In genomic region chr2:54446625-54447024, GRCh38 we compare ENCODE assay signal across 15 cellular contexts. TPM values are rescaled to one million over a fixed set of nuclear protein-coding genes. Genes with fewer than 3 reads are reported as not detected.
DNase-seq lines count a peak whose midpoint lies in the region; ATAC-seq and TF ChIP-seq lines count a peak whose summit lies in the region.
"Had no signal": no experiment of that assay in that cellular context is flagged by ENCODE, and none has a peak within 500 bp of the region (broad histone marks: within the 10 kb centered on the region; RNA-seq: fewer than 3 reads in every experiment).

No MANE protein-coding gene starts in this region.

- H2AFZ ChIP-seq in GM23338 (peak overlapping the region; percentile 38; the same call in 1 of the 2 replicates), IMR-90 (replicated peaks; ENCODE audit: low read length, poor library complexity) (peak overlapping the region; percentile 68), trophoblast cell (ENCODE audit: insufficient read depth, low read length, poor library complexity) (no peak overlapping the region), PC-9 (no peak overlapping the region)

- H3K9me3 ChIP-seq in IMR-90 (ENCODE audit: control insufficient read depth, insufficient read depth, low read length) (no peaks in the 10 kb centered on the region), trophoblast cell (ENCODE audit: insufficient read depth, low read depth, low read length) (no peaks in the 10 kb centered on the region), PC-9 (ENCODE audit: insufficient read depth, low read depth) (no peaks in the 10 kb centered on the region)

- H4K8ac ChIP-seq in IMR-90 (ENCODE audit: low read depth in 2 of 2, low read length in 2 of 2), result no peak overlapping the region
- H4K8ac ChIP-seq in trophoblast cell (ENCODE audit: low read depth, low read length), result no peak overlapping the region

- in situ Hi-C loops in IMR-90 (cut with MboI; ENCODE audit: low sequenced_read_pairs), result no loop called here

- ATAC-seq in GM23338 (no peak), IMR-90 (ENCODE audit: low read depth) (no peak), HG03439 (IDR thresholded peaks at IDR 0.05; ENCODE audit: unreplicated experiment) (no peak)
- no peak for ATAC-seq in activated naive CD4-positive, alpha-beta T cell treated with anti-CD3 and anti-CD28 coated beads, Interleukin-2, amount 50 U/mL, for 72 hours

- dilution Hi-C loops in IMR-90 (cut with HindIII; ENCODE audit: low sequenced_read_pairs, unreplicated experiment), result no loop called here

- H2BK120ac ChIP-seq in IMR-90 (ENCODE audit: low read depth, low read length), result no peak overlapping the region
- H2BK120ac ChIP-seq in trophoblast cell (ENCODE audit: insufficient read depth, low read length, poor library complexity), result no peak overlapping the region

- CTCF ChIA-PET in IMR-90 (lab: Yijun Ruan, JAX) (interaction anchor here (1.0 kb wide), 2 partner anchors 9 to 285 kb away, joined by 3 to 4 read pairs; partner anchors contain the start of gene SPTBN1), PC-9 (lab: Charles Lee) (no interaction called here)

- H3K27ac ChIP-seq in GM23338 (ENCODE audit: low read depth) (no peak overlapping the region), IMR-90 (ENCODE audit: insufficient read depth, low read length) (no peak overlapping the region), trophoblast cell (ENCODE audit: low read depth, low read length) (no peak overlapping the region), PC-9 (no peak overlapping the region)

- no peak overlapping the region for H4K5ac ChIP-seq in IMR-90 (ENCODE audit: low read depth, low read length)

- 60% methylated on average over 1 of the region's 2 CpGs; no CpG with 5 or more reads in 1 of the 2 experiments for WGBS in IMR-90 (ENCODE audit: extremely low coverage in 2 of 2, insufficient read length in 1 of 2), 2 experiments
- no CpG with 5 or more reads among the region's 2 CpGs for WGBS in trophoblast cell (ENCODE audit: extremely low coverage, insufficient coverage, insufficient read length)

- peaks cover 4% of the 10 kb centered on the region; the same call in 1 of the 3 replicates for H3K4me1 Mint-ChIP-seq in GM23338
- H3K4me1 Mint-ChIP-seq: CD4-positive, alpha-beta memory T cell had no signal

- H4K12ac ChIP-seq in trophoblast cell (ENCODE audit: low read depth, low read length), result no peak overlapping the region

- no peak for TF ChIP-seq CTCF in GM23338 (conservative IDR thresholded peaks at IDR 0.05; ENCODE audit: low read depth in 2 of 2)
- no peak for TF ChIP-seq CTCF in IMR-90 (conservative IDR thresholded peaks at IDR 0.05; ENCODE audit: low read depth, low read length)
- TF ChIP-seq CTCF in PC-9 (conservative IDR thresholded peaks at IDR 0.05), result no peak

- H3K4ac ChIP-seq in IMR-90 (ENCODE audit: low read depth, low read length) (no peak overlapping the region), trophoblast cell (ENCODE audit: low read depth, low read length) (no peak overlapping the region)

- H3F3A ChIP-seq in GM23338 (replicated peaks; ENCODE audit: low read depth), result no peaks in the 10 kb centered on the region
- no peaks in the 10 kb centered on the region for H3F3A ChIP-seq in PC-9 (ENCODE audit: insufficient read depth, low read depth)

- H4K91ac ChIP-seq in IMR-90 (ENCODE audit: insufficient read depth, low read depth, low read length) (no peak overlapping the region), trophoblast cell (ENCODE audit: low read depth, low read length) (no peak overlapping the region)

- H3K56ac ChIP-seq in IMR-90 (ENCODE audit: extremely low read depth, insufficient read depth, low read length), result no peak overlapping the region

- H3K9me1 ChIP-seq in IMR-90 (ENCODE audit: insufficient read depth, low read length), result no peaks in the 10 kb centered on the region

- H3K27me3 Mint-ChIP-seq in GM23338 (ENCODE audit: insufficient read depth, low read depth, poor library complexity), result no peaks in the 10 kb centered on the region

- no peak overlapping the region for H3K23ac ChIP-seq in IMR-90 (ENCODE audit: low read depth, low read length)
- H3K23ac ChIP-seq in trophoblast cell (ENCODE audit: low read length), result no peak overlapping the region

- TF ChIP-seq POLR2A in IMR-90 (IDR thresholded peaks at IDR 0.05; ENCODE audit: low read depth, low read length), result no peak

- no peak overlapping the region for H2BK12ac ChIP-seq in trophoblast cell (ENCODE audit: low read length)

- no peak for TF ChIP-seq RAD21 in IMR-90 (IDR thresholded peaks at IDR 0.05; ENCODE audit: low read length)

- H3K27me3 ChIP-seq in GM23338 (ENCODE audit: insufficient read depth) (no peaks in the 10 kb centered on the region), IMR-90 (ENCODE audit: control insufficient read depth, insufficient read depth, low read length) (no peaks in the 10 kb centered on the region), trophoblast cell (ENCODE audit: insufficient read depth, low read length) (no peaks in the 10 kb centered on the region), PC-9 (ENCODE audit: insufficient read depth, low read depth) (no peaks in the 10 kb centered on the region)

- H2AK9ac ChIP-seq in IMR-90 (replicated peaks; ENCODE audit: low read depth, low read length, poor library complexity), result no peak overlapping the region

- no peak overlapping the region for H2BK20ac ChIP-seq in IMR-90 (ENCODE audit: low read depth, low read length)

- BruUV-seq in IMR-90 (replicated peaks; lab: Mats Ljungman, UMichigan) (no TSS peak), PC-9 (replicated peaks; lab: Mats Ljungman, UMichigan) (no TSS peak)

- H3K18ac ChIP-seq in IMR-90 (ENCODE audit: low read depth, low read length), result no peak overlapping the region
- no peak overlapping the region for H3K18ac ChIP-seq in trophoblast cell (ENCODE audit: low read length)

- H3K4me1 ChIP-seq in GM23338 (ENCODE audit: insufficient read depth), result 0 out of 2 replicates have a peak, but pooled peaks cover 4% of the 10 kb centered on the region
- H3K4me1 ChIP-seq in IMR-90 (ENCODE audit: control insufficient read depth, insufficient read depth, low read length), result no peaks in the 10 kb centered on the region
- no peaks in the 10 kb centered on the region for H3K4me1 ChIP-seq in trophoblast cell (ENCODE audit: control insufficient read depth in 1 of 2, insufficient read depth in 2 of 2, low read length in 2 of 2)
- no peaks in the 10 kb centered on the region for H3K4me1 ChIP-seq in PC-9 (replicated peaks; ENCODE audit: insufficient read depth)

- H3K14ac ChIP-seq in IMR-90 (replicated peaks; ENCODE audit: low read depth, low read length), result no peak overlapping the region
- no peak overlapping the region for H3K14ac ChIP-seq in trophoblast cell (ENCODE audit: low read length)

- H2BK5ac ChIP-seq in IMR-90 (ENCODE audit: low read depth, low read length, poor library complexity, severe bottlenecking) (no peak overlapping the region), trophoblast cell (ENCODE audit: low read depth, low read length, poor library complexity) (no peak overlapping the region)

- H3K36me3 ChIP-seq in GM23338 (ENCODE audit: insufficient read depth) (no peaks in the 10 kb centered on the region), IMR-90 (ENCODE audit: control insufficient read depth, insufficient read depth, low read length) (no peaks in the 10 kb centered on the region), trophoblast cell (ENCODE audit: control insufficient read depth in 1 of 2, insufficient read depth in 2 of 2, low read length in 2 of 2) (no peaks in the 10 kb centered on the region), PC-9 (ENCODE audit: low read depth) (no peaks in the 10 kb centered on the region)

- H3K4me2 ChIP-seq in GM23338 (no peak overlapping the region), IMR-90 (ENCODE audit: low read depth, low read length) (no peak overlapping the region), trophoblast cell (ENCODE audit: low read length) (no peak overlapping the region), PC-9 (no peak overlapping the region)

- H3K79me2 ChIP-seq in GM23338 (replicated peaks; ENCODE audit: insufficient read depth) (no peaks in the 10 kb centered on the region), trophoblast cell (ENCODE audit: control insufficient read depth, insufficient read depth, low read length, poor library complexity) (no peaks in the 10 kb centered on the region), PC-9 (ENCODE audit: low read depth) (no peaks in the 10 kb centered on the region)

- H2AK5ac ChIP-seq in IMR-90 (ENCODE audit: low read depth, low read length), result no peak overlapping the region
- no peak overlapping the region for H2AK5ac ChIP-seq in trophoblast cell (ENCODE audit: low read length)

- H3K9me3 Mint-ChIP-seq in GM23338, result no peaks in the 10 kb centered on the region
- H3K9me3 Mint-ChIP-seq in activated naive CD4-positive, alpha-beta T cell treated with anti-CD3 and anti-CD28 coated beads, Interleukin-2, amount 50 U/mL, for 72 hours, result no peaks in the 10 kb centered on the region
- H3K9me3 Mint-ChIP-seq: CD4-positive, alpha-beta memory T cell had no signal

- H3K27ac Mint-ChIP-seq in GM23338, result peak overlapping the region; percentile 1; the same call in 1 of the 2 replicates
- no peak overlapping the region for H3K27ac Mint-ChIP-seq in activated naive CD4-positive, alpha-beta T cell treated with anti-CD3 and anti-CD28 coated beads, Interleukin-2, amount 50 U/mL, for 72 hours
- H3K27ac Mint-ChIP-seq: CD4-positive, alpha-beta memory T cell had no signal

- H3K79me1 ChIP-seq in IMR-90 (ENCODE audit: low read depth in 1 of 2, low read length in 2 of 2), result no peaks in the 10 kb centered on the region
- H3K79me1 ChIP-seq in trophoblast cell (ENCODE audit: low read length), result no peaks in the 10 kb centered on the region

- no peak overlapping the region for H3K4me3 ChIP-seq in GM23338
- H3K4me3 ChIP-seq in IMR-90 (ENCODE audit: insufficient read depth, low read depth, low read length), result no peak overlapping the region
- H3K4me3 ChIP-seq in trophoblast cell (ENCODE audit: low read depth, low read length), result no peak overlapping the region
- H3K4me3 ChIP-seq in PC-9, result no peak overlapping the region

- H2BK15ac ChIP-seq in IMR-90 (ENCODE audit: low read depth, low read length), result no peak overlapping the region

- H3K9ac ChIP-seq in IMR-90 (ENCODE audit: low read depth, low read length) (no peak overlapping the region), trophoblast cell (ENCODE audit: low read length) (peak overlapping the region; percentile 58)

- H3K36me3 Mint-ChIP-seq in GM23338 (ENCODE audit: low read depth), result no peaks in the 10 kb centered on the region
- H3K36me3 Mint-ChIP-seq in activated naive CD4-positive, alpha-beta T cell treated with anti-CD3 and anti-CD28 coated beads, Interleukin-2, amount 50 U/mL, for 72 hours, result no peaks in the 10 kb centered on the region
- H3K36me3 Mint-ChIP-seq: CD4-positive, alpha-beta memory T cell had no signal

- H3K9me2 ChIP-seq in GM23338 (ENCODE audit: insufficient read depth), result no peaks in the 10 kb centered on the region
- no peaks in the 10 kb centered on the region for H3K9me2 ChIP-seq in PC-9 (ENCODE audit: insufficient read depth)

- DNase-seq in GM23338 (ENCODE audit: low spot score), result no peak
- DNase-seq in IMR-90, result no peak
- no peak for DNase-seq in trophoblast cell
- no peak for DNase-seq in PC-9
- DNase-seq in activated naive CD4-positive, alpha-beta T cell treated with anti-CD3 and anti-CD28 coated beads, Interleukin-2, amount 50 U/mL, for 72 hours (ENCODE audit: low spot score in 2 of 2), result no peak
- DNase-seq: C1 segment of cervical spinal cord; Calu3; CD4-positive, alpha-beta memory T cell; COR-L47; DMS53; DMS79 treated with DMSO at 0.1 percent for 48 hours; GF-D8; GOT3; HCEC 1CT had no signal

- POLR2A ChIA-PET in IMR-90 (lab: Charles Lee; ENCODE audit: unreplicated experiment) (no interaction called here), PC-9 (lab: Charles Lee; ENCODE audit: unreplicated experiment) (no interaction called here)

- H3K4me3 Mint-ChIP-seq in GM23338, result no peak overlapping the region
- H3K4me3 Mint-ChIP-seq: CD4-positive, alpha-beta memory T cell had no signal

- no peaks in the 10 kb centered on the region for H4K20me1 ChIP-seq in GM23338 (replicated peaks; ENCODE audit: insufficient read depth)
- no peaks in the 10 kb centered on the region for H4K20me1 ChIP-seq in IMR-90 (ENCODE audit: insufficient read depth, low read length)
- H4K20me1 ChIP-seq in PC-9 (ENCODE audit: insufficient read depth), result no peaks in the 10 kb centered on the region

- intact Hi-C loops in IMR-90 (cut with micrococcal nuclease) (no loop called here), PC-9 (cut with micrococcal nuclease; ENCODE audit: unreplicated experiment) (no loop called here)

RNA-seq across cellular contexts. Expression of gene SPTBN1, which starts 9.5 kb away (rescaled TPM):
- 189 and 204 TPM in 2 replicates for total RNA-seq in GM23338 (2014; rRNA removed; shearing (Covaris generic))
- polyA plus RNA-seq in GM23338 (2016; fragmentation: Nextera tagmentation; extraction: Ambion mirVana) (58.1 and 59.1 TPM in 2 replicates), IMR-90 (2012; rRNA removed) (46.0 and 49.1 TPM in 2 replicates)
- total RNA-seq in IMR-90 (2012; rRNA removed) (230 and 241 TPM in 2 replicates), PC-9 (2021) (234 and 262 TPM in 2 replicates)
- 12.4 and 14.0 TPM in 2 replicates for polyA plus RNA-seq in IMR-90 (2012; cell fraction: cytosol; rRNA removed)
- 94.7 and 199 TPM in 2 replicates for polyA plus RNA-seq in IMR-90 (2012; cell fraction: nucleus; rRNA removed; ENCODE audit: low replicate concordance)
- 86.0 and 88.0 TPM in 2 replicates for polyA plus RNA-seq in trophoblast cell (2013)
- total RNA-seq in activated naive CD4-positive, alpha-beta T cell treated with anti-CD3 and anti-CD28 coated beads, Interleukin-2, amount 50 U/mL, for 72 hours, result 100 to 1,000 TPM; 117 to 135 TPM

Comparison
In these comparisons a context has a peak if more than half of its experiments do, and no peak if none do; other contexts are left out.
1. H2AFZ ChIP-seq: peak in GM23338 (single experiment) and IMR-90 (single experiment); none in trophoblast cell (single experiment) and PC-9 (single experiment).